Comparison of ENCODE assay signal across 20 cellular contexts in the genomic region with DNA sequence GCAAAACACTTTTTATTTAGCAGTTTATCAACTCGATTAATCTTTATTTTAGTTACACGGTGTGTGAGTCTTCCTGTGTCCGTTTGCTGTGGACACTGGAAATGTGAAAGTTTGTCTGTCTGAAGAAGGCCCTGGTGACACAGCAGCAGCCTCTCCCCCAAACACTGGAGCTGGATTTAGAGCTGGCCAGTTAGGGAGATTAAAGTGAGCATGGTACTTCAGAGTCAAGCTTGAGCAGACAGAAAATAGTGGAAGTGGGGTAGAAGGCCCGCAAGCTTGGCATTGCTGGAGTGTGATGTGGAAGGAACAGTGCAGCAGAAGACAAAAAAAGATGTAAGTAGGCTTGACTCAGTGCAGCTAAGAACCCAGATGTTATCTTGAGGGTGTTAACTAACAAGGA.
DNase-seq lines count a peak whose midpoint lies in the region; ATAC-seq, FAIRE-seq and TF ChIP-seq lines count a peak whose summit lies in the region.
"Had no signal": no experiment of that assay in that cellular context is flagged by ENCODE, and none has a peak within 500 bp of the region (broad histone marks: within the 10 kb centered on the region; RNA-seq: fewer than 3 reads in every experiment).

No MANE protein-coding gene starts in this region.

- in situ Hi-C loops in HAP-1 (cut with MboI; ENCODE audit: low sequenced_read_pairs): no loop called here

- H3K27ac ChIP-seq in astrocyte (ENCODE audit: low read depth, low read length): no peak overlapping the region
- peak overlapping the region; percentile 68 for H3K27ac ChIP-seq in mesodermal cell (ENCODE audit: low read depth, low read length, severe bottlenecking)
- H3K27ac ChIP-seq in neuronal stem cell (replicated peaks; ENCODE audit: low read length): no peak overlapping the region
- H3K27ac ChIP-seq: C4-2B, HL-60 had no signal

- no peak overlapping the region for H3K23ac ChIP-seq in neuronal stem cell (ENCODE audit: low read depth, low read length, poor library complexity)

- H3K4me3 Mint-ChIP-seq in astrocyte (ENCODE audit: unreplicated experiment): no peak overlapping the region
- no peak overlapping the region for H3K4me3 Mint-ChIP-seq in stimulated activated naive CD8-positive, alpha-beta T cell treated with anti-CD3 and anti-CD28 coated beads, Interleukin-15, amount 100 ng/mL, for 72 hours
- H3K4me3 Mint-ChIP-seq: CD4-positive, alpha-beta T cell; GM23338; HFFc6 had no signal

- no peak overlapping the region for H3K14ac ChIP-seq in neuronal stem cell (ENCODE audit: low read length)

- peaks cover 16% of the 10 kb centered on the region for H3K4me1 ChIP-seq in astrocyte (ENCODE audit: insufficient read depth, low read length)
- H3K4me1 ChIP-seq in mesodermal cell (ENCODE audit: control insufficient read depth, insufficient read depth, low read length, poor library complexity, severe bottlenecking): peaks cover 18% of the 10 kb centered on the region
- H3K4me1 ChIP-seq in neuronal stem cell (ENCODE audit: control insufficient read depth in 2 of 2, insufficient read depth in 1 of 2, low read depth in 1 of 2, low read length in 2 of 2): peaks cover 0 to 2% of the 10 kb centered on the region in 2 donors
- H3K4me1 ChIP-seq in HAP-1: no peaks in the 10 kb centered on the region
- H3K4me1 ChIP-seq: BE2C, Caco-2 had no signal

- H3K4me3 ChIP-seq in astrocyte (ENCODE audit: insufficient read depth, low read depth, low read length) (no peak overlapping the region), mesodermal cell (ENCODE audit: extremely low read depth, insufficient read depth, low read length, poor library complexity, severe bottlenecking) (no peak overlapping the region), neuronal stem cell (ENCODE audit: low read length in 2 of 2) (no peak overlapping the region), HAP-1 (no peak overlapping the region)
- H3K4me3 ChIP-seq: GM23338 had no signal

- H3K27me3 ChIP-seq in astrocyte (ENCODE audit: insufficient read depth, low read length): no peaks in the 10 kb centered on the region
- H3K27me3 ChIP-seq in neuronal stem cell (ENCODE audit: control insufficient read depth in 3 of 3, insufficient read depth in 3 of 3, low read depth in 1 of 3, low read length in 3 of 3): no peaks in the 10 kb centered on the region
- H3K27me3 ChIP-seq in HAP-1 (ENCODE audit: low read depth): no peaks in the 10 kb centered on the region
- H3K27me3 ChIP-seq: BE2C had no signal

- H2AK5ac ChIP-seq in neuronal stem cell (ENCODE audit: low read depth, low read length): no peak overlapping the region

- no peaks in the 10 kb centered on the region for H4K20me1 ChIP-seq in astrocyte (ENCODE audit: insufficient read depth, low read length)

- H3K27ac Mint-ChIP-seq in astrocyte (ENCODE audit: unreplicated experiment): peak overlapping the region; percentile 6
- H3K27ac Mint-ChIP-seq in stimulated activated naive CD8-positive, alpha-beta T cell treated with anti-CD3 and anti-CD28 coated beads, Interleukin-15, amount 100 ng/mL, for 72 hours: no peak overlapping the region
- H3K27ac Mint-ChIP-seq: CD4-positive, alpha-beta T cell; GM23338; HFFc6 had no signal

- no peaks in the 10 kb centered on the region for H3K79me1 ChIP-seq in neuronal stem cell (ENCODE audit: low read depth, low read length)

- no peak for FAIRE-seq in astrocyte (lab: Jason Lieb, UNC)
- FAIRE-seq: D721Med, GM12892, H54 had no signal

- H3K79me2 ChIP-seq in astrocyte (ENCODE audit: insufficient read depth, low read length): no peaks in the 10 kb centered on the region

- no peak overlapping the region for H2BK120ac ChIP-seq in neuronal stem cell (ENCODE audit: low read depth, low read length)

- H3K9ac ChIP-seq in astrocyte (ENCODE audit: low read length): no peak overlapping the region
- no peak overlapping the region for H3K9ac ChIP-seq in neuronal stem cell (ENCODE audit: low read depth, low read length, poor library complexity)

- H2AFZ ChIP-seq in astrocyte (ENCODE audit: low read depth, low read length): no peak overlapping the region
- H2AFZ ChIP-seq in neuronal stem cell (ENCODE audit: low read length): peak overlapping the region; percentile 69
- H2AFZ ChIP-seq: GM23338 had no signal

- ATAC-seq in GM18498 (IDR thresholded peaks at IDR 0.05; ENCODE audit: unreplicated experiment): no peak
- ATAC-seq in stimulated activated naive CD8-positive, alpha-beta T cell treated with anti-CD3 and anti-CD28 coated beads, Interleukin-15, amount 100 ng/mL, for 72 hours: no peak
- ATAC-seq: GM23338, HCT116 had no signal

- H3K9me3 Mint-ChIP-seq in astrocyte (ENCODE audit: unreplicated experiment): no peaks in the 10 kb centered on the region
- peaks cover 16 to 24% of the 10 kb centered on the region in 2 donors for H3K9me3 Mint-ChIP-seq in stimulated activated naive CD8-positive, alpha-beta T cell treated with anti-CD3 and anti-CD28 coated beads, Interleukin-15, amount 100 ng/mL, for 72 hours

- H3K4me1 Mint-ChIP-seq in astrocyte (ENCODE audit: low read depth, unreplicated experiment): peaks cover 23% of the 10 kb centered on the region
- no peaks in the 10 kb centered on the region for H3K4me1 Mint-ChIP-seq in stimulated activated naive CD8-positive, alpha-beta T cell treated with anti-CD3 and anti-CD28 coated beads, Interleukin-15, amount 100 ng/mL, for 72 hours
- H3K4me1 Mint-ChIP-seq: GM23338 had no signal

- no peak overlapping the region for H2BK15ac ChIP-seq in neuronal stem cell (ENCODE audit: low read length)

- TF ChIP-seq CTCF in astrocyte (IDR thresholded peaks at IDR 0.05; ENCODE audit: insufficient read depth, low read depth, low read length): no peak

- no peak overlapping the region for H4K8ac ChIP-seq in neuronal stem cell (ENCODE audit: low read depth, low read length)

- no peak overlapping the region for H2BK12ac ChIP-seq in neuronal stem cell (ENCODE audit: low read length)

- H3K4me2 ChIP-seq in astrocyte (ENCODE audit: low read length): no peak overlapping the region
- no peak overlapping the region for H3K4me2 ChIP-seq in neuronal stem cell (ENCODE audit: insufficient read depth, low read length, poor library complexity, severe bottlenecking)
- H3K4me2 ChIP-seq: GM23338 had no signal

- H3K9me3 ChIP-seq in astrocyte (ENCODE audit: insufficient read depth, low read depth, low read length) (no peaks in the 10 kb centered on the region), mesodermal cell (ENCODE audit: control insufficient read depth, low read length) (no peaks in the 10 kb centered on the region), neuronal stem cell (replicated peaks in 1 of 2; ENCODE audit: control insufficient read depth in 2 of 2, insufficient read depth in 1 of 2, low read depth in 1 of 2, low read length in 2 of 2) (no peaks in the 10 kb centered on the region), HAP-1 (no peaks in the 10 kb centered on the region)
- H3K9me3 ChIP-seq: BE2C, Caco-2 had no signal

- no peak overlapping the region for H3K18ac ChIP-seq in neuronal stem cell (ENCODE audit: low read length)

- DNase-seq in ELF-1 (ENCODE audit: low read depth, low spot score) (peak; percentile 6), astrocyte (ENCODE audit: low read depth) (no peak), neuronal stem cell (ENCODE audit: low spot score) (no peak), C1 segment of cervical spinal cord (lab: John Stamatoyannopoulos, UW) (no peak), HAP-1 (ENCODE audit: low spot score in 2 of 2) (no peak)
- DNase-seq in stimulated activated naive CD8-positive, alpha-beta T cell treated with anti-CD3 and anti-CD28 coated beads, Interleukin-15, amount 100 ng/mL, for 72 hours: no peak
- DNase-seq: BE2C; Caco-2; CD4-positive, alpha-beta T cell; GDM1; HFFc6 had no signal

- H4K91ac ChIP-seq in neuronal stem cell (ENCODE audit: low read depth, low read length, poor library complexity): no peak overlapping the region

- no peaks in the 10 kb centered on the region for H3K36me3 Mint-ChIP-seq in astrocyte (ENCODE audit: low read depth, unreplicated experiment)

- H2BK5ac ChIP-seq in neuronal stem cell (ENCODE audit: low read length): no peak overlapping the region

- 58 to 94% methylated on average over 2 to 3 of the region's 4 CpGs for WGBS in mesodermal cell (ENCODE audit: insufficient coverage in 2 of 2), 2 experiments
- WGBS in neuronal stem cell (ENCODE audit: extremely low coverage in 2 of 2, insufficient read length in 2 of 2, insufficient replicate concordance in 1 of 2), 2 donors: no CpG with 5 or more reads among the region's 4 CpGs

- no peaks in the 10 kb centered on the region for H3K36me3 ChIP-seq in astrocyte (ENCODE audit: insufficient read depth, low read length)
- H3K36me3 ChIP-seq in mesodermal cell (ENCODE audit: control insufficient read depth, insufficient read depth, low read length): no peaks in the 10 kb centered on the region
- H3K36me3 ChIP-seq in neuronal stem cell (replicated peaks in 1 of 2; ENCODE audit: control insufficient read depth in 2 of 2, insufficient read depth in 2 of 2, low read length in 2 of 2): no peaks in the 10 kb centered on the region
- no peaks in the 10 kb centered on the region for H3K36me3 ChIP-seq in HAP-1 (replicated peaks)
- H3K36me3 ChIP-seq: BE2C had no signal

- H3K27me3 Mint-ChIP-seq in astrocyte (ENCODE audit: low read depth, unreplicated experiment): no peaks in the 10 kb centered on the region
- no peaks in the 10 kb centered on the region for H3K27me3 Mint-ChIP-seq in stimulated activated naive CD8-positive, alpha-beta T cell treated with anti-CD3 and anti-CD28 coated beads, Interleukin-15, amount 100 ng/mL, for 72 hours
- H3K27me3 Mint-ChIP-seq: CD4-positive, alpha-beta T cell had no signal

- H3K4ac ChIP-seq in neuronal stem cell (ENCODE audit: low read length): no peak overlapping the region
